In the genomic region with DNA sequence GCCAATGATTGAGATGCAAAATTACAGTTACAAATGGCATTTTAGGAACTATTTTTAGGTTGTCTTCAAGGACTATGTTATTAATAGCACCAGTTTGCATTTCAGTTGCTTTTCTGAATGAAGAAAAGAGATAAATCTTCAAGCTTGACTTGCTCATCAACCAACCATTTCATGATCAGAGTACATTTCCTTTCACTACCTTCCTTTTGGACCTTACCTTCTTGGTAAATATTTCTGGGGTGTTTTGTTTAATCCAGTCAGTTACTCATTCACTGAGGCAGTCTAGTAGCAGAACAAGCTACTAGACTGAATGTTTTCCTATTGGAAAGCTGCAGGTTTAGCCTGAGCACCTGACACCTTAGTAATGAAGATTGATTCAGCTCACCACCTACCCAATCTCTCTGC, we compare ENCODE assay signal across 19 cellular contexts. TPM values are rescaled to one million over a fixed set of nuclear protein-coding genes. Genes with fewer than 3 reads are reported as not detected.
DNase-seq lines count a peak whose midpoint lies in the region; ATAC-seq and TF ChIP-seq lines count a peak whose summit lies in the region.
"Had no signal": no experiment of that assay in that cellular context is flagged by ENCODE, and none has a peak within 500 bp of the region (broad histone marks: within the 10 kb centered on the region; RNA-seq: fewer than 3 reads in every experiment).

No MANE protein-coding gene starts in this region.

- peak overlapping the region; percentile 61; the same call in 1 of the 2 replicates for H2AFZ ChIP-seq in Loucy (ENCODE audit: low read length)

- no peak for TF ChIP-seq CTCF in Loucy (conservative IDR thresholded peaks at IDR 0.05; ENCODE audit: low read length)
- no peak for TF ChIP-seq CTCF in mucosa of descending colon (IDR thresholded peaks at IDR 0.05)
- TF ChIP-seq CTCF in HFFc6 (IDR thresholded peaks at IDR 0.05), result no peak

- H4K20me1 ChIP-seq in Loucy (ENCODE audit: insufficient read depth, low read length, poor library complexity, severe bottlenecking), result no peaks in the 10 kb centered on the region

- no peaks in the 10 kb centered on the region for H3F3A ChIP-seq in Loucy (ENCODE audit: low read depth)

- no peaks in the 10 kb centered on the region for H3K9me3 ChIP-seq in Loucy (ENCODE audit: insufficient read depth, low read depth, low read length)
- H3K9me3 ChIP-seq in mucosa of descending colon, result no peaks in the 10 kb centered on the region
- H3K9me3 ChIP-seq: esophagus squamous epithelium, left lung, testis had no signal

- DNase-seq in mucosa of descending colon, result no peak
- DNase-seq in DMS 273 (lab: John Stamatoyannopoulos, UW; ENCODE audit: unreplicated experiment), result no peak
- no peak for DNase-seq in medulla oblongata (ENCODE audit: extremely low spot score)
- no peak for DNase-seq in HFFc6
- DNase-seq: activated CD8-positive, alpha-beta memory T cell treated with anti-CD3 and anti-CD28 coated beads for 24 hours; activated gamma-delta T cell; esophagus squamous epithelium; left lung; NCI-H146; NCI-H524; testis had no signal

- no peaks in the 10 kb centered on the region for H3K9me3 Mint-ChIP-seq in HFFc6

- ATAC-seq in GM18909 (IDR thresholded peaks at IDR 0.05; ENCODE audit: poor library complexity, unreplicated experiment), result peak; percentile 74
- ATAC-seq in HG02759 (IDR thresholded peaks at IDR 0.05; ENCODE audit: unreplicated experiment), result peak; percentile 68
- peak; percentile 61 for ATAC-seq in mucosa of descending colon
- ATAC-seq in HG02642 (IDR thresholded peaks at IDR 0.05; ENCODE audit: poor library complexity, unreplicated experiment), result no peak
- ATAC-seq: HCT116, left lung, Panc1 had no signal

- H3K9ac ChIP-seq in Loucy (ENCODE audit: low read depth, low read length, poor library complexity, severe bottlenecking), result no peak overlapping the region

- H3K36me3 Mint-ChIP-seq in HFFc6 (ENCODE audit: low read depth), result no peaks in the 10 kb centered on the region

- intact Hi-C loops in mucosa of descending colon (cut with DNase I, micrococcal nuclease), result no loop called here

- no peaks in the 10 kb centered on the region for H3K9me2 ChIP-seq in Loucy (replicated peaks; ENCODE audit: low read depth, low read length)

- peaks cover 11% of the 10 kb centered on the region for H3K4me1 ChIP-seq in Loucy (ENCODE audit: insufficient read depth, low read length, poor library complexity, severe bottlenecking)
- H3K4me1 ChIP-seq in mucosa of descending colon (ENCODE audit: low read depth), result peaks cover 16% of the 10 kb centered on the region
- H3K4me1 ChIP-seq: left lung, testis had no signal

- H3K27me3 Mint-ChIP-seq in HFFc6 (ENCODE audit: insufficient read depth), result no peaks in the 10 kb centered on the region; the same call in 1 of the 2 replicates

- H3K4me3 ChIP-seq in Loucy (ENCODE audit: low read length, poor library complexity, severe bottlenecking), result no peak overlapping the region
- no peak overlapping the region for H3K4me3 ChIP-seq in mucosa of descending colon
- H3K4me3 ChIP-seq: esophagus squamous epithelium, left lung, testis had no signal

- H3K27me3 ChIP-seq in Loucy (ENCODE audit: insufficient read depth, low read length, poor library complexity, severe bottlenecking), result no peaks in the 10 kb centered on the region
- H3K27me3 ChIP-seq: esophagus squamous epithelium, left lung, testis had no signal

- no peak overlapping the region for H3K27ac Mint-ChIP-seq in HFFc6

- no peaks in the 10 kb centered on the region for H3K79me2 ChIP-seq in Loucy (ENCODE audit: insufficient read depth, low read length)

- no peak overlapping the region for H3K4me2 ChIP-seq in Loucy (ENCODE audit: low read depth, low read length, poor library complexity, severe bottlenecking)

- no peaks in the 10 kb centered on the region for H3K36me3 ChIP-seq in Loucy (ENCODE audit: insufficient read depth, low read length)
- no peaks in the 10 kb centered on the region for H3K36me3 ChIP-seq in mucosa of descending colon (ENCODE audit: low read depth)
- H3K36me3 ChIP-seq: esophagus squamous epithelium, left lung had no signal

- peaks cover 11% of the 10 kb centered on the region; the same call in 1 of the 2 replicates for H3K4me1 Mint-ChIP-seq in HFFc6 (ENCODE audit: low read depth)

- no peak overlapping the region for H3K4me3 Mint-ChIP-seq in HFFc6

RNA-seq across cellular contexts. Expression of a gene that starts 8.2 kb away (rescaled TPM):
- total RNA-seq in mucosa of descending colon, result 10 to 100 TPM; 14.8 to 27.9 (median 27.8) TPM
- total RNA-seq in HFFc6 (2021; fragmentation: NEBNext Ultra II Directional; extraction: Animal tissue kit (Norgen Biotek cat#: 25700)), result 1 to 10 TPM in 5 of 6 experiments, under 1 TPM in 1; 0.87 to 2.0 (median 1.3) TPM
- total RNA-seq: myocyte, pulmonary artery endothelial cell had no signal

Comparison
In these comparisons a context has a peak if more than half of its experiments do, and no peak if none do; other contexts are left out.
1. RNA of a gene that starts 8.2 kb away (total RNA-seq): 14.8 to 27.9 TPM in mucosa of descending colon; 0.87 to 2.0 TPM in HFFc6; every median in the first group is over 4 times any median in the second.